32 cellular contexts compared by ENCODE assay signal in the genomic region with DNA sequence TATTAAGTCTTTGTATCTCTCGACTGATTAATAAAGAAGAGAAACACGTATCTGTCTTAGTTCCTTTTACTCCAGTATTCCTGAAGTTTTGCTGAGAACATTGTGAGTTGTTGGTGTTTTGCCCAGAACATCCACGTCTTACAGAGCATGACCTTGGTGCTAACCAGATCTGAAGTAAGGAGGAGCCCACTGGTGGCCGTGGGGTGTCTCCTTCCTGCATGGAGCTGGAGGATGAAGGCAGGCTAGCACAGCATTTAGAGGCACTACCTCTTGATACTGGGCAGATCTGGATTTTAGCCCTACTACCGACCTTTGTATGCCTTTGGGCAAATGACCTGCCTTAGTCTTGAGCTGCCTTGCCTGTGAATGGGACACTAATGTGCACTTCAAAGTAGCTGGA. TPM values are rescaled to one million over a fixed set of nuclear protein-coding genes. Genes with fewer than 3 reads are reported as not detected.
"Had no signal": no experiment of that assay in that cellular context is flagged by ENCODE, and none has a peak within 500 bp of the region (broad histone marks: within the 10 kb centered on the region; RNA-seq: fewer than 3 reads in every experiment).

No MANE protein-coding gene starts in this region.

- H3K27me3 ChIP-seq: colonic mucosa, esophagus squamous epithelium, heart right ventricle, right lobe of liver, suprapubic skin, thyroid gland, vagina had no signal

- H3K4me1 ChIP-seq: colonic mucosa, esophagus squamous epithelium, parathyroid adenoma, suprapubic skin, thyroid gland, vagina had no signal

- H3K9me3 Mint-ChIP-seq: memory B cell; mesothelial cell of epicardium; natural killer cell treated with Interleukin-12 subunit alpha and Interleukin-12 subunit beta and Interleukin-15 and Interleukin-18, amount 100 ng/mL, for 72 hours; neural crest cell; stimulated activated naive CD8-positive, alpha-beta T cell treated with anti-CD3 and anti-CD28 coated beads, Interleukin-15, amount 100 ng/mL, for 72 hours had no signal

- H3K27ac ChIP-seq: colonic mucosa, esophagus squamous epithelium, heart right ventricle, neutrophil, parathyroid adenoma, right lobe of liver, suprapubic skin, thyroid gland, vagina had no signal

- H3K4me3 Mint-ChIP-seq: memory B cell; mesothelial cell of epicardium; natural killer cell treated with Interleukin-12 subunit alpha and Interleukin-12 subunit beta and Interleukin-15 and Interleukin-18, amount 100 ng/mL, for 72 hours; neural crest cell; stimulated activated naive CD8-positive, alpha-beta T cell treated with anti-CD3 and anti-CD28 coated beads, Interleukin-15, amount 100 ng/mL, for 72 hours had no signal

- ATAC-seq: left cardiac atrium; mucosa of descending colon; right lobe of liver; stimulated activated naive CD8-positive, alpha-beta T cell treated with anti-CD3 and anti-CD28 coated beads, Interleukin-15, amount 100 ng/mL, for 72 hours had no signal

- DNase-seq: colonic mucosa; dermis blood vessel endothelial cell; effector memory CD4-positive, alpha-beta T cell; erythroblast; esophagus squamous epithelium; foreskin melanocyte; glutamatergic neuron; heart right ventricle; hippocampal formation; left cardiac atrium; mucosa of descending colon; naive B cell; right lobe of liver; stimulated activated CD4-positive, alpha-beta T cell treated with anti-CD3 and anti-CD28 coated beads, Interleukin-12 subunit alpha, Interleukin-12 subunit beta, amount 100 ng/mL, for 4 hours; stimulated activated CD4-positive, alpha-beta T cell treated with anti-CD3 and anti-CD28 coated beads, Interleukin-1b, Interleukin-23, amount 100 ng/mL, for 48 hours; stimulated activated CD4-positive, alpha-beta T cell treated with anti-CD3 and anti-CD28 coated beads, Interleukin-4, amount 100 ng/mL, for 1 hour; stimulated activated CD8-positive, alpha-beta memory T cell treated with anti-CD3 and anti-CD28 coated beads, Interleukin-4, amount 100 ng/mL, for 48 hours; stimulated activated naive CD4-positive, alpha-beta T cell; stimulated activated naive CD8-positive, alpha-beta T cell treated with anti-CD3 and anti-CD28 coated beads, Interleukin-15, amount 100 ng/mL, for 72 hours; thyroid gland; trophoblast cell had no signal

- H3K36me3 ChIP-seq: colonic mucosa, neutrophil, right lobe of liver had no signal

- H2AFZ ChIP-seq: parathyroid adenoma had no signal

- H3K9me3 ChIP-seq: colonic mucosa, esophagus squamous epithelium, heart right ventricle, mucosa of descending colon, neutrophil, right lobe of liver, suprapubic skin, thyroid gland, vagina had no signal

- H3K4me2 ChIP-seq: smooth muscle cell had no signal

- H3K79me2 ChIP-seq: parathyroid adenoma had no signal

- H3K36me3 Mint-ChIP-seq: memory B cell; natural killer cell treated with Interleukin-12 subunit alpha and Interleukin-12 subunit beta and Interleukin-15 and Interleukin-18, amount 100 ng/mL, for 72 hours had no signal

- H3K4me1 Mint-ChIP-seq: memory B cell; mesothelial cell of epicardium; naive B cell; neural crest cell; stimulated activated naive CD8-positive, alpha-beta T cell treated with anti-CD3 and anti-CD28 coated beads, Interleukin-15, amount 100 ng/mL, for 72 hours had no signal

- H3K9ac ChIP-seq: parathyroid adenoma had no signal

- H3K4me3 ChIP-seq: colonic mucosa, esophagus squamous epithelium, heart right ventricle, lung, mucosa of descending colon, right lobe of liver, smooth muscle cell, suprapubic skin, thyroid gland, vagina had no signal

- H3K27ac Mint-ChIP-seq: memory B cell; mesothelial cell of epicardium; naive B cell; natural killer cell treated with Interleukin-12 subunit alpha and Interleukin-12 subunit beta and Interleukin-15 and Interleukin-18, amount 100 ng/mL, for 72 hours; progenitor cell of endocrine pancreas; stimulated activated naive CD8-positive, alpha-beta T cell treated with anti-CD3 and anti-CD28 coated beads, Interleukin-15, amount 100 ng/mL, for 72 hours had no signal

RNA-seq across cellular contexts. Expression of gene ESYT3, which starts 28.9 kb away (rescaled TPM):
- total RNA-seq: dermis blood vessel endothelial cell; natural killer cell treated with Interleukin-12 subunit alpha and Interleukin-12 subunit beta and Interleukin-15 and Interleukin-18, amount 100 ng/mL, for 72 hours had no signal
